20 cellular contexts compared by ENCODE assay signal in genomic region chr9:111934747-111935146, GRCh38.
"Had no signal": no experiment of that assay in that cellular context is flagged by ENCODE, and none has a peak within 500 bp of the region (broad histone marks: within the 10 kb centered on the region; RNA-seq: fewer than 3 reads in every experiment).

No MANE protein-coding gene starts in this region.

- H3K4me3 ChIP-seq: adrenal gland, gastrocnemius medialis, left lung, smooth muscle cell, thoracic aorta, upper lobe of right lung had no signal

- H3K9me3 ChIP-seq: adrenal gland, gastrocnemius medialis, left lung, thoracic aorta, upper lobe of right lung had no signal

- H2AFZ ChIP-seq: parathyroid adenoma had no signal

- H3K27me3 Mint-ChIP-seq: activated CD4-positive, alpha-beta memory T cell treated with anti-CD3 and anti-CD28 coated beads, Interleukin-2, amount 10 ng/mL, durations not matched to agents 7 days and 5 days; naive thymus-derived CD4-positive, alpha-beta T cell had no signal

- H3K27ac ChIP-seq: adrenal gland, gastrocnemius medialis, parathyroid adenoma, thoracic aorta, upper lobe of right lung, WERI-Rb-1 had no signal

- H3K79me2 ChIP-seq: parathyroid adenoma had no signal

- H3K4me3 Mint-ChIP-seq: activated CD4-positive, alpha-beta memory T cell treated with anti-CD3 and anti-CD28 coated beads, Interleukin-2, amount 10 ng/mL, durations not matched to agents 7 days and 5 days; naive thymus-derived CD4-positive, alpha-beta T cell; stimulated activated effector memory CD8-positive, alpha-beta T cell treated with anti-CD3 and anti-CD28 coated beads, Interleukin-12 subunit alpha, Interleukin-12 subunit beta, amount 100 ng/mL, for 72 hours had no signal

- ATAC-seq: activated naive CD4-positive, alpha-beta T cell treated with anti-CD3 and anti-CD28 coated beads, Interleukin-2, amount 50 U/mL, for 72 hours; gastrocnemius medialis; left lung; naive thymus-derived CD4-positive, alpha-beta T cell; sciatic nerve; stimulated activated effector memory CD8-positive, alpha-beta T cell treated with anti-CD3 and anti-CD28 coated beads, Interleukin-12 subunit alpha, Interleukin-12 subunit beta, amount 100 ng/mL, for 72 hours; upper lobe of right lung had no signal

- H3K4me1 ChIP-seq: parathyroid adenoma had no signal

- H3K9me3 Mint-ChIP-seq: stimulated activated effector memory CD8-positive, alpha-beta T cell treated with anti-CD3 and anti-CD28 coated beads, Interleukin-12 subunit alpha, Interleukin-12 subunit beta, amount 100 ng/mL, for 72 hours had no signal

- H3K4me2 ChIP-seq: smooth muscle cell had no signal

- H3K27ac Mint-ChIP-seq: activated CD4-positive, alpha-beta memory T cell treated with anti-CD3 and anti-CD28 coated beads, Interleukin-2, amount 10 ng/mL, durations not matched to agents 7 days and 5 days; activated naive CD4-positive, alpha-beta T cell treated with anti-CD3 and anti-CD28 coated beads, Interleukin-2, amount 50 U/mL, for 72 hours had no signal

- DNase-seq: activated CD4-positive, alpha-beta memory T cell treated with anti-CD3 and anti-CD28 coated beads, Interleukin-2, amount 10 ng/mL, durations not matched to agents 7 days and 5 days; activated effector memory CD4-positive, alpha-beta T cell treated with anti-CD3 and anti-CD28 coated beads, Interleukin-2, amount 50 U/mL, for 16 hours; activated T-cell treated with anti-CD3 and anti-CD28 coated beads, Interleukin-2, amount 50 U/mL, for 48 hours; adrenal gland; effector CD4-positive, alpha-beta T cell; gastrocnemius medialis; head of caudate nucleus; kidney; left lung; naive thymus-derived CD4-positive, alpha-beta T cell; stimulated activated CD4-positive, alpha-beta T cell treated with anti-CD3 and anti-CD28 coated beads, Interleukin-4, amount 100 ng/mL, for 1 hour; T-helper 2 cell; upper lobe of right lung; WERI-Rb-1 had no signal

- H3K27me3 ChIP-seq: adrenal gland, gastrocnemius medialis, left lung, upper lobe of right lung had no signal
